ENCODE assay signal across 9 cellular contexts in genomic region chr22:45212306-45212709, GRCh38. TPM values are rescaled to one million over a fixed set of nuclear protein-coding genes. Genes with fewer than 3 reads are reported as not detected.
DNase-seq lines count a peak whose midpoint lies in the region; ATAC-seq and TF ChIP-seq lines count a peak whose summit lies in the region.
"Had no signal": no experiment of that assay in that cellular context is flagged by ENCODE, and none has a peak within 500 bp of the region (broad histone marks: within the 10 kb centered on the region; RNA-seq: fewer than 3 reads in every experiment).

No MANE protein-coding gene starts in this region.

- H3K9me2 ChIP-seq in neural cell (ENCODE audit: insufficient read depth, low read length), result no peaks in the 10 kb centered on the region

- no peak for ATAC-seq in GM21825 (IDR thresholded peaks at IDR 0.05; ENCODE audit: unreplicated experiment)

- in situ Hi-C loops in KBM-7 (cut with MboI; ENCODE audit: low pct_unique_long_range_greater_than_20kb, low sequenced_read_pairs), result no loop called here

- no peaks in the 10 kb centered on the region for H3K27me3 ChIP-seq in neural cell (ENCODE audit: insufficient read depth, low read depth, low read length)

- no peak for TF ChIP-seq RAD21 in neural cell (conservative IDR thresholded peaks at IDR 0.05)

- H3K4me3 ChIP-seq in fibroblast of pulmonary artery (replicated peaks; ENCODE audit: low read depth, low read length) (peak overlapping the region; percentile 43), neural cell (ENCODE audit: low read length) (peak overlapping the region; percentile 21)

- DNase-seq in AG20443 (ENCODE audit: low spot score), result peak; percentile 92
- peak; percentile 92 for DNase-seq in RPMI7951 (ENCODE audit: low read depth)
- peak; percentile 89 for DNase-seq in fibroblast of pulmonary artery (ENCODE audit: low read depth)
- DNase-seq in NCI-H1105 treated with DMSO at 0.1 percent for 48 hours (lab: John Stamatoyannopoulos, UW), result no peak
- DNase-seq in KBM-7, result no peak
- no peak for DNase-seq in NCI-H187 (lab: John Stamatoyannopoulos, UW)
- DNase-seq: activated B cell treated with CpG ODN at 0.5 μM for 24 hours had no signal

- H2AFZ ChIP-seq in neural cell (ENCODE audit: low read depth, low read length), result no peak overlapping the region

- TF ChIP-seq EP300 in neural cell (conservative IDR thresholded peaks at IDR 0.05; ENCODE audit: poor library complexity, severe bottlenecking), result no peak

- peaks cover 18% of the 10 kb centered on the region for H3K79me2 ChIP-seq in neural cell (replicated peaks; ENCODE audit: insufficient read depth, low read length)

- no peaks in the 10 kb centered on the region for H3F3A ChIP-seq in neural cell (ENCODE audit: insufficient read depth, low read length, poor library complexity, severe bottlenecking)

- H3K36me3 ChIP-seq in neural cell (ENCODE audit: insufficient read depth, low read length), result no peaks in the 10 kb centered on the region

- no peaks in the 10 kb centered on the region for H3K9me3 ChIP-seq in neural cell (ENCODE audit: low read length)

- peak overlapping the region; percentile 1 for H3K9ac ChIP-seq in neural cell (ENCODE audit: low read length)

- no peak overlapping the region for H3K27ac ChIP-seq in neural cell (ENCODE audit: low read length)

- H3K4me2 ChIP-seq in neural cell (ENCODE audit: low read length), result no peak overlapping the region

- no peaks in the 10 kb centered on the region for H4K20me1 ChIP-seq in neural cell (ENCODE audit: insufficient read depth)

- TF ChIP-seq CTCF in fibroblast of pulmonary artery (IDR thresholded peaks at IDR 0.05; ENCODE audit: low read length, missing control alignments), result no peak
- TF ChIP-seq CTCF in neural cell (IDR thresholded peaks at IDR 0.05; ENCODE audit: poor library complexity, severe bottlenecking), result no peak

TF ChIP-seq in neural cell, 6 proteins besides CTCF, POLR2A, EP300 and RAD21:
- TF ChIP-seq EZH2 (IDR thresholded peaks at IDR 0.05; ENCODE audit: borderline replicate concordance, insufficient read depth, low read length, poor library complexity, severe bottlenecking) (no peak), SMC3 (conservative IDR thresholded peaks at IDR 0.05; ENCODE audit: poor library complexity) (no peak), MXI1 (conservative IDR thresholded peaks at IDR 0.05; ENCODE audit: poor library complexity, severe bottlenecking) (no peak), POLR2AphosphoS5 (IDR thresholded peaks at IDR 0.05) (no peak), REST (IDR thresholded peaks at IDR 0.05; ENCODE audit: borderline replicate concordance) (no peak), TAF1 (IDR thresholded peaks at IDR 0.05; ENCODE audit: low read depth) (no peak)

RNA-seq across cellular contexts. Expression of gene KIAA0930, which starts 28.4 kb away (rescaled TPM):
- 24.0 and 29.2 TPM in 2 replicates for total RNA-seq in RPMI7951 (2014; rRNA removed; shearing (Covaris generic))
- polyA plus RNA-seq in neural cell, result 83.5 and 129 TPM in 2 replicates
- 83.7 and 98.6 TPM in 2 replicates for polyA minus RNA-seq in neural cell

RNA-seq across cellular contexts. Expression of gene NUP50, which starts 48.6 kb away (rescaled TPM):
- 38.1 TPM in 2 replicates for total RNA-seq in RPMI7951 (2014; rRNA removed; shearing (Covaris generic))
- polyA plus RNA-seq in neural cell, result 33.0 and 38.7 TPM in 2 replicates
- 73.0 and 82.9 TPM in 2 replicates for polyA minus RNA-seq in neural cell

Comparison
In these comparisons a context has a peak if more than half of its experiments do, and no peak if none do; other contexts are left out.
1. DNase-seq: peak in AG20443 (single experiment), RPMI7951 (single experiment) and fibroblast of pulmonary artery (single experiment); none in NCI-H1105 treated with DMSO at 0.1 percent for 48 hours (single experiment), KBM-7 (single experiment) and NCI-H187 (0 of 2).